8 cellular contexts compared by ENCODE assay signal in genomic region chr7:144854839-144855424, GRCh38. TPM values are rescaled to one million over a fixed set of nuclear protein-coding genes. Genes with fewer than 3 reads are reported as not detected.
DNase-seq lines count a peak whose midpoint lies in the region; ATAC-seq, FAIRE-seq and TF ChIP-seq lines count a peak whose summit lies in the region.

No MANE protein-coding gene starts in this region.

- TF ChIP-seq CTCF in C4-2B (conservative IDR thresholded peaks at IDR 0.05) (peak; percentile 88), HFFc6 (IDR thresholded peaks at IDR 0.05) (peak; percentile 69)

- ATAC-seq in GM18511 (IDR thresholded peaks at IDR 0.05; ENCODE audit: unreplicated experiment): no peak
- no peak for ATAC-seq in T-helper 17 cell
- no peak for ATAC-seq in HG02970 (IDR thresholded peaks at IDR 0.05; ENCODE audit: low FRiP score, unreplicated experiment)

- no peak overlapping the region for H3K4me3 Mint-ChIP-seq in HFFc6
- no peak overlapping the region for H3K4me3 Mint-ChIP-seq in T-helper 17 cell

- no peak overlapping the region for H3K27ac ChIP-seq in C4-2B

- H3K27me3 Mint-ChIP-seq in HFFc6 (ENCODE audit: insufficient read depth) (peaks cover 5% of the 10 kb centered on the region), T-helper 17 cell (no peaks in the 10 kb centered on the region)

- no peaks in the 10 kb centered on the region for H3K9me3 ChIP-seq in T-helper 17 cell (ENCODE audit: control insufficient read depth, low read length, poor library complexity, severe bottlenecking)

- peak; percentile 1 for DNase-seq in HFFc6
- peak; percentile 34 for DNase-seq in RCC 7860 (ENCODE audit: low spot score)
- peak; percentile 59 for DNase-seq in inferior parietal cortex (ENCODE audit: extremely low spot score)
- DNase-seq in T-helper 17 cell: no peak
- DNase-seq in activated CD4-positive, CD25-positive, alpha-beta regulatory T cell (lab: John Stamatoyannopoulos, UW): no peak

- peaks cover 7% of the 10 kb centered on the region for H3K9me3 Mint-ChIP-seq in HFFc6

- H3K27ac Mint-ChIP-seq in HFFc6 (no peak overlapping the region), T-helper 17 cell (no peak overlapping the region)

- no peaks in the 10 kb centered on the region; the same call in 1 of the 2 replicates for H3K36me3 Mint-ChIP-seq in HFFc6 (ENCODE audit: low read depth)
- H3K36me3 Mint-ChIP-seq in T-helper 17 cell (ENCODE audit: low read depth): peaks cover 2% of the 10 kb centered on the region

- no peaks in the 10 kb centered on the region for H3K4me1 Mint-ChIP-seq in HFFc6 (ENCODE audit: low read depth)
- peaks cover 2% of the 10 kb centered on the region for H3K4me1 Mint-ChIP-seq in T-helper 17 cell

- peak; percentile 59 for FAIRE-seq in RCC 7860 (lab: Jason Lieb, UNC)

RNA-seq across cellular contexts. Expression of gene TPK1, which starts 19.1 kb away (rescaled TPM):
- total RNA-seq in HFFc6 (2021; fragmentation: NEBNext Ultra II Directional; extraction: Animal tissue kit (Norgen Biotek cat#: 25700)): under 1 TPM in 4 of 6 experiments, not detected in 2; 0.11 to 0.82 (median 0.55) TPM
- total RNA-seq in T-helper 17 cell: 10 to 100 TPM; 20.3 to 21.7 TPM

Comparison
In these comparisons a context has a peak if more than half of its experiments do, and no peak if none do; other contexts are left out.
1. DNase-seq: peak in HFFc6 (single experiment), RCC 7860 (single experiment) and inferior parietal cortex (single experiment); none in T-helper 17 cell (0 of 3) and activated CD4-positive, CD25-positive, alpha-beta regulatory T cell (0 of 4).
2. RNA of gene TPK1, which starts 19.1 kb away (total RNA-seq): 20.3 to 21.7 TPM in T-helper 17 cell; 0.11 to 0.82 TPM in HFFc6; every median in the first group is over 10 times any median in the second.